In genomic region chrX:46446727-46447378, GRCh38 we compare ENCODE assay signal across 8 cellular contexts.
DNase-seq lines count a peak whose midpoint lies in the region; ATAC-seq and TF ChIP-seq lines count a peak whose summit lies in the region.

No MANE protein-coding gene starts in this region.

- peak overlapping the region; percentile 84 to 96 (median 93) for H3K27ac Mint-ChIP-seq in naive thymus-derived CD8-positive, alpha-beta T cell
- peak overlapping the region; percentile 97 for H3K27ac Mint-ChIP-seq in stimulated activated naive B cell treated with anti-CD40 and anti-IgM and Interleukin-4, amounts not matched to agents 10 μg/mL and 1 μg/mL and 100 μg/mL, for 72 hours

- POLR2A ChIA-PET in naive thymus-derived CD8-positive, alpha-beta T cell (lab: Charles Lee) = no interaction called here

- peak; percentile 38 to 39 for TF ChIP-seq POLR2A in Peyer's patch (IDR thresholded peaks at IDR 0.05)

- H3K27me3 ChIP-seq in Peyer's patch = no peaks in the 10 kb centered on the region

- peaks cover 0 to 25% (median 0%) of the 10 kb centered on the region in 3 donors for H3K36me3 Mint-ChIP-seq in naive thymus-derived CD8-positive, alpha-beta T cell
- peaks cover under 1 to 9% of the 10 kb centered on the region in 2 donors for H3K36me3 Mint-ChIP-seq in stimulated activated naive B cell treated with anti-CD40 and anti-IgM and Interleukin-4, amounts not matched to agents 10 μg/mL and 1 μg/mL and 100 μg/mL, for 72 hours

- H3K9me3 ChIP-seq in Peyer's patch = no peaks in the 10 kb centered on the region

- peak overlapping the region; percentile 50 to 85 (median 64) for H3K4me3 ChIP-seq in Peyer's patch
- peak overlapping the region; percentile 70 for H3K4me3 ChIP-seq in fibroblast of mammary gland (ENCODE audit: control insufficient read depth, low read depth, low read length)

- no peaks in the 10 kb centered on the region for H3K27me3 Mint-ChIP-seq in naive thymus-derived CD8-positive, alpha-beta T cell
- no peaks in the 10 kb centered on the region for H3K27me3 Mint-ChIP-seq in stimulated activated naive B cell treated with anti-CD40 and anti-IgM and Interleukin-4, amounts not matched to agents 10 μg/mL and 1 μg/mL and 100 μg/mL, for 72 hours

- H3K36me3 ChIP-seq in Peyer's patch = peaks cover 0 to 4% (median 0%) of the 10 kb centered on the region in 3 donors

- no peaks in the 10 kb centered on the region for H3K9me3 Mint-ChIP-seq in naive thymus-derived CD8-positive, alpha-beta T cell
- no peaks in the 10 kb centered on the region for H3K9me3 Mint-ChIP-seq in stimulated activated naive B cell treated with anti-CD40 and anti-IgM and Interleukin-4, amounts not matched to agents 10 μg/mL and 1 μg/mL and 100 μg/mL, for 72 hours

- no peaks in the 10 kb centered on the region for H3K4me1 ChIP-seq in Peyer's patch

- TF ChIP-seq EP300 in Ishikawa (IDR thresholded peaks at IDR 0.05; ENCODE audit: borderline replicate concordance) = no peak

- DNase-seq in DMS79 (lab: John Stamatoyannopoulos, UW) (peak; percentile 13), Peyer's patch (peak; percentile 78 to 93 (median 82)), fibroblast of mammary gland (ENCODE audit: low read depth) (peak; percentile 76)
- DNase-seq in activated T-helper 1 cell treated with anti-CD3 and anti-CD28 coated beads, Interleukin-2, amount 50 U/mL, for 16 hours (ENCODE audit: low read depth in 1 of 2, low spot score in 1 of 2) = peak; percentile 54 to 72
- DNase-seq in naive thymus-derived CD8-positive, alpha-beta T cell = peak; percentile 74 to 90 (median 82)
- peak; percentile 85 for DNase-seq in stimulated activated naive B cell treated with anti-CD40 and anti-IgM and Interleukin-4, amounts not matched to agents 10 μg/mL and 1 μg/mL and 100 μg/mL, for 72 hours

- TF ChIP-seq CTCF in Peyer's patch (IDR thresholded peaks at IDR 0.05) = no peak
- TF ChIP-seq CTCF in fibroblast of mammary gland (conservative IDR thresholded peaks at IDR 0.05; ENCODE audit: control insufficient read depth, insufficient read depth, low read depth, low read length) = no peak

- peaks cover 0 to 25% (median 9%) of the 10 kb centered on the region in 4 donors for H3K4me1 Mint-ChIP-seq in naive thymus-derived CD8-positive, alpha-beta T cell
- H3K4me1 Mint-ChIP-seq in stimulated activated naive B cell treated with anti-CD40 and anti-IgM and Interleukin-4, amounts not matched to agents 10 μg/mL and 1 μg/mL and 100 μg/mL, for 72 hours = no peaks in the 10 kb centered on the region

- H3K4me3 Mint-ChIP-seq in naive thymus-derived CD8-positive, alpha-beta T cell = peak overlapping the region; percentile 79 to 92 (median 85)
- H3K4me3 Mint-ChIP-seq in stimulated activated naive B cell treated with anti-CD40 and anti-IgM and Interleukin-4, amounts not matched to agents 10 μg/mL and 1 μg/mL and 100 μg/mL, for 72 hours = peak overlapping the region; percentile 89 to 95

- H3K27ac ChIP-seq in Peyer's patch = peak overlapping the region; percentile 43 to 82 (median 78)

- no peak for TF ChIP-seq RAD21 in Ishikawa (IDR thresholded peaks at IDR 0.05; ENCODE audit: low read depth)

- ATAC-seq in GM21619 (IDR thresholded peaks at IDR 0.05; ENCODE audit: unreplicated experiment) = peak; percentile 94
- peak; percentile 88 to 93 for ATAC-seq in naive thymus-derived CD8-positive, alpha-beta T cell
- ATAC-seq in stimulated activated naive B cell treated with anti-CD40 and anti-IgM and Interleukin-4, amounts not matched to agents 10 μg/mL and 1 μg/mL and 100 μg/mL, for 72 hours (replicated peaks) = peak; percentile 96 to 98

TF ChIP-seq in Ishikawa, 13 proteins besides CTCF, POLR2A, EP300 and RAD21:
- TF ChIP-seq TCF12 (IDR thresholded peaks at IDR 0.05; ENCODE audit: low read depth) (no peak), USF1 (IDR thresholded peaks at IDR 0.05) (no peak), CEBPB (IDR thresholded peaks at IDR 0.05) (no peak), MAX (IDR thresholded peaks at IDR 0.05) (peak; percentile 57), TAF1 (IDR thresholded peaks at IDR 0.05; ENCODE audit: low read depth) (peak; percentile 94), TEAD4 (IDR thresholded peaks at IDR 0.05) (no peak), FOXM1 (IDR thresholded peaks at IDR 0.05; ENCODE audit: borderline replicate concordance, low read depth) (no peak), YY1 (IDR thresholded peaks at IDR 0.05; ENCODE audit: low read depth) (peak; percentile 93), EGR1 (IDR thresholded peaks at IDR 0.05) (no peak), ZBTB7A (IDR thresholded peaks at IDR 0.05; ENCODE audit: low read depth) (no peak), CREB1 (IDR thresholded peaks at IDR 0.05; ENCODE audit: low read depth) (no peak), NFIC (IDR thresholded peaks at IDR 0.05) (no peak)
- TF ChIP-seq, protein P1, sequence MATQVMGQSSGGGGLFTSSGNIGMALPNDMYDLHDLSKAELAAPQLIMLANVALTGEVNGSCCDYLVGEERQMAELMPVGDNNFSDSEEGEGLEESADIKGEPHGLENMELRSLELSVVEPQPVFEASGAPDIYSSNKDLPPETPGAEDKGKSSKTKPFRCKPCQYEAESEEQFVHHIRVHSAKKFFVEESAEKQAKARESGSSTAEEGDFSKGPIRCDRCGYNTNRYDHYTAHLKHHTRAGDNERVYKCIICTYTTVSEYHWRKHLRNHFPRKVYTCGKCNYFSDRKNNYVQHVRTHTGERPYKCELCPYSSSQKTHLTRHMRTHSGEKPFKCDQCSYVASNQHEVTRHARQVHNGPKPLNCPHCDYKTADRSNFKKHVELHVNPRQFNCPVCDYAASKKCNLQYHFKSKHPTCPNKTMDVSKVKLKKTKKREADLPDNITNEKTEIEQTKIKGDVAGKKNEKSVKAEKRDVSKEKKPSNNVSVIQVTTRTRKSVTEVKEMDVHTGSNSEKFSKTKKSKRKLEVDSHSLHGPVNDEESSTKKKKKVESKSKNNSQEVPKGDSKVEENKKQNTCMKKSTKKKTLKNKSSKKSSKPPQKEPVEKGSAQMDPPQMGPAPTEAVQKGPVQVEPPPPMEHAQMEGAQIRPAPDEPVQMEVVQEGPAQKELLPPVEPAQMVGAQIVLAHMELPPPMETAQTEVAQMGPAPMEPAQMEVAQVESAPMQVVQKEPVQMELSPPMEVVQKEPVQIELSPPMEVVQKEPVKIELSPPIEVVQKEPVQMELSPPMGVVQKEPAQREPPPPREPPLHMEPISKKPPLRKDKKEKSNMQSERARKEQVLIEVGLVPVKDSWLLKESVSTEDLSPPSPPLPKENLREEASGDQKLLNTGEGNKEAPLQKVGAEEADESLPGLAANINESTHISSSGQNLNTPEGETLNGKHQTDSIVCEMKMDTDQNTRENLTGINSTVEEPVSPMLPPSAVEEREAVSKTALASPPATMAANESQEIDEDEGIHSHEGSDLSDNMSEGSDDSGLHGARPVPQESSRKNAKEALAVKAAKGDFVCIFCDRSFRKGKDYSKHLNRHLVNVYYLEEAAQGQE (IDR thresholded peaks at IDR 0.05; ENCODE audit: low read depth) = no peak

Comparison
In these comparisons a context has a peak if more than half of its experiments do, and no peak if none do; other contexts are left out.
1. Peak in every context shown above with its lines: DNase-seq, ATAC-seq, H3K4me3 ChIP-seq and H3K27ac ChIP-seq.
2. DNase-seq: peak in every context shown above with its lines; median percentile 85 in stimulated activated naive B cell treated with anti-CD40 and anti-IgM and Interleukin-4, amounts not matched to agents 10 μg/mL and 1 μg/mL and 100 μg/mL, for 72 hours; 82 in Peyer's patch; 82 in naive thymus-derived CD8-positive, alpha-beta T cell; 76 in fibroblast of mammary gland; 63 in activated T-helper 1 cell treated with anti-CD3 and anti-CD28 coated beads, Interleukin-2, amount 50 U/mL, for 16 hours; 13 in DMS79.